ENCODE assay signal across 19 cellular contexts in the genomic region with DNA sequence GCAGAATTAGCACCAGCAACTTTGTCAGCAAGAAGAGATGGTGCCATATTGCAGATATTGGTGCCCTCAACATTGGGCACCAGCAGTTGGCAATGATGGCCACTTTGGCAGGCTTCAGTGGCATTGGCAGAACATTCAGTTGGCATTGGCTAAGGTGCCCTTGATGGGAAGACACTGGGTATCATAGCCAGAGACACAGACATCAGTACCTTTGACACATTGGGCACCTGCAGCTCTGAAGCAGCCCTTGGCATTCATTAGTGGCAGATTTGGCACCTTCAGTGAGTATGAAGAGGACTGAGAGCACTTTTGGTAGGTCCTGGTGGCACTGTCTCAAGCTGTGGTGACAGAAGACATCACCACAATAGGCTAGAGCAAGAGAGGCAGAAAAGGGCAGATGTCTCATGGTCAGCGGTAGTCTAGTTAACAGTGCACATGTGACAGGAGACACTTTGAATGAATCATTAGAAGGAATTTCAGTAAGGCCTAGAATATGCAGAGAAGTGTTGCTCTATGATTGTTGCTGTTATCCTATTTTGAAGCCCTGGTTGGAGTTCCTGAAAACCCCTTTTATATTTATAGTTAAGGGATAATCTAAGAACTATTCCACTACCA.
"Had no signal": no experiment of that assay in that cellular context is flagged by ENCODE, and none has a peak within 500 bp of the region (broad histone marks: within the 10 kb centered on the region; RNA-seq: fewer than 3 reads in every experiment).

No MANE protein-coding gene starts in this region.

- H3K27ac ChIP-seq: brain microvascular endothelial cell, cardiac muscle cell had no signal

- DNase-seq: activated CD4-positive, alpha-beta T cell treated with anti-CD3 and anti-CD28 coated beads for 4 hours; activated CD8-positive, alpha-beta T cell treated with anti-CD3 and anti-CD28 coated beads, Interleukin-2, amount 10 ng/mL, durations not matched to agents 7 days and 5 days; activated effector memory CD4-positive, alpha-beta T cell treated with Interleukin-2 at 50 U/mL for 16 hours; activated naive CD4-positive, alpha-beta T cell; activated T-cell treated with anti-CD3 and anti-CD28 coated beads, Interleukin-2, amount 50 U/mL, for 24 hours; brain microvascular endothelial cell; KG1; NCI-H1048; NCI-H146; NCI-H187 treated with DMSO at 0.1 percent for 48 hours; NCI-H2107; NCI-H2171 treated with DMSO at 0.1 percent for 48 hours; NCI-H345; NCI-H510A treated with DMSO at 0.1 percent for 48 hours; NCI-H69; PC-3; SHP77 treated with DMSO at 0.1 percent for 48 hours had no signal

- ATAC-seq: activated CD4-positive, CD25-positive, alpha-beta regulatory T cell treated with anti-CD3 and anti-CD28 coated beads, Interleukin-2, amount 50 U/mL, for 24 hours; activated CD8-positive, alpha-beta T cell treated with anti-CD3 and anti-CD28 coated beads, Interleukin-2, amount 10 ng/mL, durations not matched to agents 7 days and 5 days; PC-3 had no signal

- H3K4me3 ChIP-seq: cardiac muscle cell had no signal

- H3K36me3 ChIP-seq: brain microvascular endothelial cell, cardiac muscle cell had no signal

- H3K27me3 ChIP-seq: brain microvascular endothelial cell, cardiac muscle cell had no signal
